8 cellular contexts compared by ENCODE assay signal in genomic region chrX:78029663-78030062, GRCh38.
DNase-seq lines count a peak whose midpoint lies in the region; ATAC-seq and TF ChIP-seq lines count a peak whose summit lies in the region.

No MANE protein-coding gene starts in this region.

- peak; percentile 3 for DNase-seq in stimulated activated CD4-positive, alpha-beta T cell treated with anti-CD3 and anti-CD28 coated beads, Interleukin-15, amount 100 ng/mL, for 24 hours
- no peak for DNase-seq in stimulated activated CD4-positive, alpha-beta T cell treated with anti-CD3 and anti-CD28 coated beads, Interleukin-4, amount 100 ng/mL, for 4 hours
- DNase-seq in NCI-H2171 (lab: John Stamatoyannopoulos, UW) (peak; percentile 0), body of pancreas (peak; percentile 18 to 52 (median 30)), midbrain (lab: John Stamatoyannopoulos, UW) (peak; percentile 45)

- H3K4me1 ChIP-seq in body of pancreas = peaks cover 4% of the 10 kb centered on the region

- TF ChIP-seq CTCF in body of pancreas (IDR thresholded peaks at IDR 0.05) = peak; percentile 16 to 68 (median 53)

- H3K4me3 ChIP-seq in body of pancreas = no peak overlapping the region

- H3K27ac ChIP-seq in body of pancreas = no peak overlapping the region

- no peaks in the 10 kb centered on the region for H3K9me3 ChIP-seq in body of pancreas

- H3K36me3 ChIP-seq in body of pancreas (replicated peaks in 1 of 2; ENCODE audit: insufficient read depth in 1 of 2, low read depth in 2 of 2) = no peaks in the 10 kb centered on the region

- intact Hi-C loops in body of pancreas (cut with DNase I) = no loop called here

- H3K27me3 ChIP-seq in body of pancreas = no peaks in the 10 kb centered on the region

- ATAC-seq in body of pancreas (no peak), HG03378 (IDR thresholded peaks at IDR 0.05; ENCODE audit: unreplicated experiment) (no peak), GM18502 (IDR thresholded peaks at IDR 0.05; ENCODE audit: poor library complexity, unreplicated experiment) (no peak), GM21529 (IDR thresholded peaks at IDR 0.05; ENCODE audit: unreplicated experiment) (no peak)

- TF ChIP-seq POLR2A in body of pancreas (IDR thresholded peaks at IDR 0.05) = no peak

- WGBS in body of pancreas, 2 donors = 24 to 31% methylated on average over 2 of the region's 2 CpGs

Comparison
In these comparisons a context has a peak if more than half of its experiments do, and no peak if none do; other contexts are left out.
1. DNase-seq: peak in stimulated activated CD4-positive, alpha-beta T cell treated with anti-CD3 and anti-CD28 coated beads, Interleukin-15, amount 100 ng/mL, for 24 hours (single experiment), NCI-H2171 (single experiment), body of pancreas (4 of 4) and midbrain (single experiment); none in stimulated activated CD4-positive, alpha-beta T cell treated with anti-CD3 and anti-CD28 coated beads, Interleukin-4, amount 100 ng/mL, for 4 hours (0 of 2).